In genomic region chr7:24884401-24884800, GRCh38 we compare ENCODE assay signal across 14 cellular contexts.
A peak's percentile ranks its signal among the peaks of the same experiment; 100 is the strongest.
DNase-seq lines count a peak whose midpoint lies in the region; ATAC-seq and TF ChIP-seq lines count a peak whose summit lies in the region.
"Had no signal": no experiment of that assay in that cellular context is flagged by ENCODE, and none has a peak within 500 bp of the region (broad histone marks: within the 10 kb centered on the region; RNA-seq: fewer than 3 reads in every experiment).

No MANE protein-coding gene starts in this region.

- H3K4me3 ChIP-seq in BLaER1 (no peak overlapping the region), left lung (no peak overlapping the region)

- DNase-seq in DMS153 treated with DMSO at 0.1 percent for 48 hours (lab: John Stamatoyannopoulos, UW; ENCODE audit: unreplicated experiment) (peak; percentile 76), NCI-H510A (lab: John Stamatoyannopoulos, UW) (peak; percentile 54), left lung (no peak), GM10266 (ENCODE audit: extremely low spot score) (no peak), SHP77 treated with DMSO at 0.1 percent for 48 hours (lab: John Stamatoyannopoulos, UW) (no peak)
- DNase-seq: activated CD8-positive, alpha-beta memory T cell treated with anti-CD3 and anti-CD28 coated beads, Interleukin-2, amount 50 U/mL, for 48 hours; activated naive CD8-positive, alpha-beta T cell treated with anti-CD3 and anti-CD28 coated beads, Interleukin-2, amount 50 U/mL, for 24 hours; C1 segment of cervical spinal cord; central memory CD4-positive, alpha-beta T cell; NCI-H1930 had no signal

- TF ChIP-seq CTCF in left lung (IDR thresholded peaks at IDR 0.05) (no peak), GM10266 (IDR thresholded peaks at IDR 0.05; ENCODE audit: control insufficient read depth, insufficient read depth, low read depth, missing control alignments) (no peak)

- H3K4me1 ChIP-seq in BLaER1 (peaks cover 27% of the 10 kb centered on the region), left lung (peaks cover 11 to 12% of the 10 kb centered on the region in 2 donors)

- intact Hi-C loops in left lung (cut with DNase I): no loop called here

- H3K27ac ChIP-seq in BLaER1 (no peak overlapping the region), left lung (peak overlapping the region in 1 of 2 donors; percentile 14)
- H3K27ac ChIP-seq: KMS-11 had no signal

- no peaks in the 10 kb centered on the region for H4K20me1 ChIP-seq in BLaER1

- H3K27me3 ChIP-seq in BLaER1 (no peaks in the 10 kb centered on the region), left lung (no peaks in the 10 kb centered on the region)

- no peaks in the 10 kb centered on the region for H3K9me3 ChIP-seq in BLaER1
- H3K9me3 ChIP-seq in left lung: no peaks in the 10 kb centered on the region

- peak overlapping the region; percentile 45; the same call in 1 of the 2 replicates for H3K4me2 ChIP-seq in BLaER1
- H3K4me2 ChIP-seq: KMS-11 had no signal

- H3K9ac ChIP-seq in BLaER1: no peak overlapping the region
- H3K9ac ChIP-seq: KMS-11 had no signal

- no peaks in the 10 kb centered on the region for H3K36me3 ChIP-seq in BLaER1
- H3K36me3 ChIP-seq in left lung: no peaks in the 10 kb centered on the region

- ATAC-seq in left lung (peak; percentile 67), HG02973 (IDR thresholded peaks at IDR 0.05; ENCODE audit: unreplicated experiment) (no peak)
- ATAC-seq: activated naive CD8-positive, alpha-beta T cell treated with anti-CD3 and anti-CD28 coated beads, Interleukin-2, amount 50 U/mL, for 24 hours; Panc1 had no signal

Comparison
In these comparisons a context has a peak if more than half of its experiments do, and no peak if none do; other contexts are left out.
1. DNase-seq: peak in DMS153 treated with DMSO at 0.1 percent for 48 hours (single experiment) and NCI-H510A (single experiment); none in left lung (0 of 2), GM10266 (single experiment) and SHP77 treated with DMSO at 0.1 percent for 48 hours (single experiment).